10 cellular contexts compared by ENCODE assay signal in genomic region chr14:93040443-93040842, GRCh38.
A peak's percentile ranks its signal among the peaks of the same experiment; 100 is the strongest.
DNase-seq lines count a peak whose midpoint lies in the region; ATAC-seq and TF ChIP-seq lines count a peak whose summit lies in the region.
"Had no signal": no experiment of that assay in that cellular context is flagged by ENCODE, and none has a peak within 500 bp of the region (broad histone marks: within the 10 kb centered on the region; RNA-seq: fewer than 3 reads in every experiment).

No MANE protein-coding gene starts in this region.

- H3K9me3 Mint-ChIP-seq in osteocyte (ENCODE audit: unreplicated experiment) = no peaks in the 10 kb centered on the region
- H3K9me3 Mint-ChIP-seq: CD4-positive, alpha-beta memory T cell had no signal

- H3K4me3 ChIP-seq in SJSA1 = no peak overlapping the region

- no peaks in the 10 kb centered on the region for H3K27me3 ChIP-seq in SJSA1 (replicated peaks)

- H3K36me3 Mint-ChIP-seq in osteocyte (ENCODE audit: unreplicated experiment) = no peaks in the 10 kb centered on the region
- H3K36me3 Mint-ChIP-seq: CD4-positive, alpha-beta memory T cell had no signal

- TF ChIP-seq CTCF in C4-2B (conservative IDR thresholded peaks at IDR 0.05) (no peak), osteocyte (IDR thresholded peaks at IDR 0.05) (no peak)

- H3K4me3 Mint-ChIP-seq in osteocyte (ENCODE audit: unreplicated experiment) = no peak overlapping the region
- H3K4me3 Mint-ChIP-seq: CD4-positive, alpha-beta memory T cell had no signal

- H3K4me1 Mint-ChIP-seq in osteocyte (ENCODE audit: unreplicated experiment) = peaks cover 77% of the 10 kb centered on the region

- DNase-seq in SJSA1 (ENCODE audit: low read depth in 1 of 2, low spot score in 2 of 2) (no peak), Right ventricle myocardium superior (peak; percentile 66), osteocyte (ENCODE audit: extremely low spot score, unreplicated experiment) (no peak), A172 (ENCODE audit: low spot score) (no peak), kidney glomerular epithelial cell (lab: John Stamatoyannopoulos, UW) (no peak)
- DNase-seq: CD4-positive, alpha-beta memory T cell; NCI-H1436 had no signal

- H3K27ac Mint-ChIP-seq in osteocyte (ENCODE audit: unreplicated experiment) = peak overlapping the region; percentile 41

- ATAC-seq in Right ventricle myocardium superior (ENCODE audit: poor library complexity) (peak; percentile 49), GM19455 (IDR thresholded peaks at IDR 0.05; ENCODE audit: unreplicated experiment) (no peak), HG02870 (IDR thresholded peaks at IDR 0.05; ENCODE audit: unreplicated experiment) (no peak)

- no peaks in the 10 kb centered on the region for H3K9me3 ChIP-seq in SJSA1 (replicated peaks)

- H3K4me1 ChIP-seq in SJSA1 (replicated peaks) = peaks cover 99% of the 10 kb centered on the region

- no peaks in the 10 kb centered on the region for H3K27me3 Mint-ChIP-seq in osteocyte (ENCODE audit: unreplicated experiment)
- H3K27me3 Mint-ChIP-seq: CD4-positive, alpha-beta memory T cell had no signal

- intact Hi-C loops in Right ventricle myocardium superior (cut with DNase I) = loop anchor here (5.0 kb wide), 1 partner anchor 68 kb away; no protein-coding TSS in a partner anchor

- peak overlapping the region; percentile 77 for H3K27ac ChIP-seq in C4-2B
- peak overlapping the region; percentile 90; the same call in 1 of the 2 replicates for H3K27ac ChIP-seq in SJSA1

- H3K36me3 ChIP-seq in SJSA1 = peaks cover 3% of the 10 kb centered on the region; the same call in 1 of the 2 replicates
